Comparison of ENCODE assay signal across 8 cellular contexts in genomic region chr1:197903196-197903514, GRCh38. TPM values are rescaled to one million over a fixed set of nuclear protein-coding genes. Genes with fewer than 3 reads are reported as not detected.
A peak's percentile ranks its signal among the peaks of the same experiment; 100 is the strongest.
DNase-seq lines count a peak whose midpoint lies in the region; ATAC-seq and TF ChIP-seq lines count a peak whose summit lies in the region.

No MANE protein-coding gene starts in this region.

- H3K36me3 Mint-ChIP-seq in Caco-2 (ENCODE audit: insufficient read depth, unreplicated experiment) = no peaks in the 10 kb centered on the region

- DNase-seq in Caco-2 (no peak), PC-9 (no peak), esophagus muscularis mucosa (ENCODE audit: extremely low spot score) (no peak), osteoblast (ENCODE audit: insufficient read length, low spot score, missing footprints) (no peak), left colon (no peak)

- peak overlapping the region; percentile 55 for H3K4me3 ChIP-seq in Caco-2 (ENCODE audit: low read depth, low read length)
- peak overlapping the region; percentile 77 for H3K4me3 ChIP-seq in PC-9
- peak overlapping the region; percentile 75 to 81 (median 79) for H3K4me3 ChIP-seq in esophagus muscularis mucosa
- peak overlapping the region; percentile 96 for H3K4me3 ChIP-seq in osteoblast (ENCODE audit: insufficient read depth, low read length)

- TF ChIP-seq CTCF in Caco-2 (IDR thresholded peaks at IDR 0.05; ENCODE audit: insufficient read depth in 1 of 2, low read depth in 1 of 2, low read length in 1 of 2, severe bottlenecking in 1 of 2, unreplicated experiment in 1 of 2) (no peak), PC-9 (conservative IDR thresholded peaks at IDR 0.05) (no peak), esophagus muscularis mucosa (IDR thresholded peaks at IDR 0.05) (no peak), osteoblast (IDR thresholded peaks at IDR 0.05; ENCODE audit: extremely low read depth, low read depth, low read length) (no peak)

- H4K20me1 ChIP-seq in PC-9 (ENCODE audit: insufficient read depth) (no peaks in the 10 kb centered on the region), osteoblast (ENCODE audit: insufficient read depth, low read length) (no peaks in the 10 kb centered on the region)

- BruUV-seq in Caco-2 (replicated peaks; lab: Mats Ljungman, UMichigan) (TSS peak; percentile 68), PC-9 (replicated peaks; lab: Mats Ljungman, UMichigan) (TSS peak; percentile 83)

- POLR2A ChIA-PET in Caco-2 (lab: Charles Lee) = no interaction called here
- POLR2A ChIA-PET in PC-9 (lab: Charles Lee; ENCODE audit: unreplicated experiment) = no interaction called here

- H3K27me3 Mint-ChIP-seq in Caco-2 (ENCODE audit: insufficient read depth, unreplicated experiment) = peaks cover under 1% of the 10 kb centered on the region

- no peaks in the 10 kb centered on the region for H3K79me2 ChIP-seq in PC-9 (ENCODE audit: low read depth)
- H3K79me2 ChIP-seq in osteoblast (ENCODE audit: insufficient read depth, low read length) = no peaks in the 10 kb centered on the region

- H3K9me3 Mint-ChIP-seq in Caco-2 (ENCODE audit: unreplicated experiment) = peaks cover 2% of the 10 kb centered on the region

- peaks cover 7% of the 10 kb centered on the region for H3K4me1 Mint-ChIP-seq in Caco-2 (ENCODE audit: low read depth, unreplicated experiment)

- no peaks in the 10 kb centered on the region for H3K9me2 ChIP-seq in PC-9 (ENCODE audit: insufficient read depth)

- CTCF ChIA-PET in Caco-2 (lab: Charles Lee) = interaction anchor here (0.5 to 1.4 kb wide), 4 partner anchors 13 to 401 kb away, joined by 3 to 4 read pairs (median 3); no protein-coding TSS in a partner anchor
- CTCF ChIA-PET in PC-9 (lab: Charles Lee) = no interaction called here

- peaks cover 4% of the 10 kb centered on the region; the same call in 1 of the 2 replicates for H3F3A ChIP-seq in PC-9 (ENCODE audit: insufficient read depth, low read depth)

- H3K27me3 ChIP-seq in Caco-2 (replicated peaks; ENCODE audit: control insufficient read depth, insufficient read depth, low read length) (no peaks in the 10 kb centered on the region), PC-9 (ENCODE audit: insufficient read depth, low read depth) (no peaks in the 10 kb centered on the region), esophagus muscularis mucosa (peaks cover 0 to 37% (median 13%) of the 10 kb centered on the region in 4 donors), osteoblast (ENCODE audit: insufficient read depth, low read length) (peaks cover 5% of the 10 kb centered on the region)

- peak overlapping the region; percentile 97 for H2AFZ ChIP-seq in PC-9
- peak overlapping the region; percentile 100 for H2AFZ ChIP-seq in osteoblast (ENCODE audit: low read length)

- ATAC-seq in left colon = no peak
- ATAC-seq in GM19452 (IDR thresholded peaks at IDR 0.05; ENCODE audit: unreplicated experiment) = no peak
- no peak for ATAC-seq in HG02610 (IDR thresholded peaks at IDR 0.05; ENCODE audit: unreplicated experiment)
- ATAC-seq in GM18519 (IDR thresholded peaks at IDR 0.05; ENCODE audit: low FRiP score, unreplicated experiment) = no peak

- no peak for TF ChIP-seq EP300 in esophagus muscularis mucosa (IDR thresholded peaks at IDR 0.05)

- H3K4me1 ChIP-seq in Caco-2 (peaks cover 4% of the 10 kb centered on the region; the same call in 1 of the 2 replicates), PC-9 (replicated peaks; ENCODE audit: insufficient read depth) (peaks cover 16% of the 10 kb centered on the region), esophagus muscularis mucosa (peaks cover 5 to 16% (median 10%) of the 10 kb centered on the region in 4 donors), osteoblast (ENCODE audit: insufficient read depth, low read length) (peaks cover 16% of the 10 kb centered on the region)

- H3K27ac ChIP-seq in PC-9 (0 out of 2 replicates have a peak overlapping the region, but pooled peaks have one; percentile 86), esophagus muscularis mucosa (replicated peaks in 1 of 4) (peak overlapping the region; percentile 83 to 88 (median 88)), osteoblast (ENCODE audit: low read depth, low read length) (peak overlapping the region; percentile 82)

- H3K9me3 ChIP-seq in Caco-2 (no peaks in the 10 kb centered on the region), PC-9 (ENCODE audit: insufficient read depth, low read depth) (no peaks in the 10 kb centered on the region), esophagus muscularis mucosa (no peaks in the 10 kb centered on the region), osteoblast (ENCODE audit: low read depth, low read length) (no peaks in the 10 kb centered on the region)

- peak overlapping the region; percentile 85 for H3K4me2 ChIP-seq in PC-9
- peak overlapping the region; percentile 99 for H3K4me2 ChIP-seq in osteoblast (ENCODE audit: insufficient read depth, low read length)

- peak overlapping the region; percentile 68 for H3K27ac Mint-ChIP-seq in Caco-2 (ENCODE audit: unreplicated experiment)

- no peak for TF ChIP-seq POLR2A in esophagus muscularis mucosa (IDR thresholded peaks at IDR 0.05; ENCODE audit: low read depth)

- 26% methylated on average over 3 of the region's 3 CpGs for WGBS in esophagus muscularis mucosa

- intact Hi-C loops in Caco-2 (cut with micrococcal nuclease; ENCODE audit: unreplicated experiment) (no loop called here), PC-9 (cut with micrococcal nuclease; ENCODE audit: unreplicated experiment) (no loop called here), esophagus muscularis mucosa (cut with DNase I) (loop anchor here (10.0 kb wide), 2 partner anchors 128 to 252 kb away; partner anchors contain the start of genes DENND1B and NEK7), left colon (cut with DNase I, micrococcal nuclease) (no loop called here)

- H3K4me3 Mint-ChIP-seq in Caco-2 (ENCODE audit: unreplicated experiment) = peak overlapping the region; percentile 83

- H3K36me3 ChIP-seq in Caco-2 (ENCODE audit: control insufficient read depth, insufficient read depth, low read length) (no peaks in the 10 kb centered on the region), PC-9 (ENCODE audit: low read depth) (no peaks in the 10 kb centered on the region), esophagus muscularis mucosa (no peaks in the 10 kb centered on the region), osteoblast (ENCODE audit: insufficient read depth, low read length) (no peaks in the 10 kb centered on the region)

RNA-seq across cellular contexts. Expression of gene C1orf53, which starts 0.7 kb away (rescaled TPM):
- 9.4 and 9.9 TPM in 2 replicates for total RNA-seq in Caco-2 (2022)
- 6.0 and 9.5 TPM in 2 replicates for total RNA-seq in PC-9 (2021)
- total RNA-seq in esophagus muscularis mucosa = 1 to 10 TPM in 1 of 4 donors, under 1 TPM in 1, not detected in 2; 0.83 to 5.4 TPM
- 6.5 and 9.7 TPM in 2 replicates for total RNA-seq in osteoblast
- total RNA-seq in left colon = 1 to 10 TPM; 3.1 to 5.2 TPM

RNA-seq across cellular contexts. Expression of gene LHX9, which starts 14.0 kb away (rescaled TPM):
- 0.12 and 0.36 TPM in 2 replicates for total RNA-seq in Caco-2 (2022)
- 0.08 and 0.44 TPM in 2 replicates for total RNA-seq in PC-9 (2021)
- total RNA-seq in esophagus muscularis mucosa = not detected
- total RNA-seq in osteoblast = 0.59 and 1.8 TPM in 2 replicates
- under 1 TPM in 1 of 2 donors, not detected in 1; 0.31 TPM for total RNA-seq in left colon
